34 cellular contexts compared by ENCODE assay signal in genomic region chr2:98854675-98855074, GRCh38.
"Had no signal": no experiment of that assay in that cellular context is flagged by ENCODE, and none has a peak within 500 bp of the region (broad histone marks: within the 10 kb centered on the region; RNA-seq: fewer than 3 reads in every experiment).

No MANE protein-coding gene starts in this region.

- DNase-seq: activated CD4-positive, alpha-beta memory T cell treated with anti-CD3 and anti-CD28 coated beads for 36 hours; activated CD4-positive, CD25-positive, alpha-beta regulatory T cell treated with anti-CD3 and anti-CD28 coated beads, Interleukin-2, amount 50 U/mL, for 72 hours; activated CD8-positive, alpha-beta memory T cell treated with anti-CD3 and anti-CD28 coated beads, Interleukin-2, amount 50 U/mL, for 4 hours; activated effector memory CD4-positive, alpha-beta T cell treated with anti-CD3 and anti-CD28 coated beads, Interleukin-2, amount 50 U/mL, for 16 hours; activated naive CD4-positive, alpha-beta T cell treated with anti-CD3 and anti-CD28 coated beads for 36 hours; activated naive CD8-positive, alpha-beta T cell treated with anti-CD3 and anti-CD28 coated beads for 36 hours; activated T-cell treated with anti-CD3 and anti-CD28 coated beads, Interleukin-2, amount 50 U/mL, for 1 hour; adrenal gland; aorta; body of pancreas; cerebellar nuclear complex; colonic mucosa; effector CD8-positive, alpha-beta T cell; glutamatergic neuron; left cardiac atrium; mammary epithelial cell; naive B cell; nephron progenitor cell; retina; sigmoid colon; small intestine; stimulated activated CD4-positive, alpha-beta T cell treated with anti-CD3 and anti-CD28 coated beads, Interleukin-1b, Interleukin-23, amount 100 ng/mL, for 48 hours; stimulated activated CD4-positive, alpha-beta T cell treated with anti-CD3 and anti-CD28 coated beads, Interleukin-4, amount 100 ng/mL, for 4 hours; stimulated activated CD8-positive, alpha-beta memory T cell treated with anti-CD3 and anti-CD28 coated beads, Interleukin-4, amount 100 ng/mL, for 48 hours; stimulated activated naive CD8-positive, alpha-beta T cell treated with anti-CD3 and anti-CD28 coated beads, Interleukin-15, amount 100 ng/mL, for 72 hours; substantia nigra; T-helper 9 cell had no signal

- H3K27ac ChIP-seq: adrenal gland, body of pancreas, colonic mucosa, neutrophil, sigmoid colon, vagina had no signal

- H3K4me1 ChIP-seq: adrenal gland, body of pancreas, colonic mucosa, sigmoid colon, vagina had no signal

- H3K27ac Mint-ChIP-seq: activated CD4-positive, alpha-beta memory T cell treated with anti-CD3 and anti-CD28 coated beads for 36 hours; activated CD4-positive, alpha-beta T cell treated with anti-CD3 and anti-CD28 coated beads, Interleukin-2, amount 10 ng/mL, durations not matched to agents 24 days and 14 days; activated naive CD4-positive, alpha-beta T cell treated with anti-CD3 and anti-CD28 coated beads for 36 hours; activated naive CD8-positive, alpha-beta T cell treated with anti-CD3 and anti-CD28 coated beads for 36 hours; activated T-helper 1 cell treated with anti-CD3 and anti-CD28 coated beads, Interleukin-12 subunit alpha, Interleukin-12 subunit beta, Interleukin-2, Interleukin-4 antibody, amounts not matched to agents 30 ng/mL and 10 ng/mL and 1 ng/mL, durations not matched to agents 14 hours and 24 hours and 36 hours; naive B cell; nephron progenitor cell; stimulated activated memory B cell treated with anti-CD40 and anti-IgM and Interleukin-4, amounts not matched to agents 10 μg/mL and 1 μg/mL and 100 μg/mL, for 72 hours; stimulated activated naive CD8-positive, alpha-beta T cell treated with anti-CD3 and anti-CD28 coated beads, Interleukin-15, amount 100 ng/mL, for 72 hours; type B pancreatic cell had no signal

- H3K4me3 Mint-ChIP-seq: activated CD4-positive, alpha-beta memory T cell treated with anti-CD3 and anti-CD28 coated beads for 36 hours; activated CD4-positive, alpha-beta T cell treated with anti-CD3 and anti-CD28 coated beads, Interleukin-2, amount 10 ng/mL, durations not matched to agents 24 days and 14 days; activated naive CD4-positive, alpha-beta T cell treated with anti-CD3 and anti-CD28 coated beads for 36 hours; activated naive CD8-positive, alpha-beta T cell treated with anti-CD3 and anti-CD28 coated beads for 36 hours; activated T-helper 1 cell treated with anti-CD3 and anti-CD28 coated beads, Interleukin-12 subunit alpha, Interleukin-12 subunit beta, Interleukin-2, Interleukin-4 antibody, amounts not matched to agents 30 ng/mL and 10 ng/mL and 1 ng/mL, durations not matched to agents 14 hours and 24 hours and 36 hours; nephron progenitor cell; stimulated activated memory B cell treated with anti-CD40 and anti-IgM and Interleukin-4, amounts not matched to agents 10 μg/mL and 1 μg/mL and 100 μg/mL, for 72 hours; stimulated activated naive CD8-positive, alpha-beta T cell treated with anti-CD3 and anti-CD28 coated beads, Interleukin-15, amount 100 ng/mL, for 72 hours; type B pancreatic cell had no signal

- FAIRE-seq: keratinocyte, small intestine had no signal

- H3K9me3 ChIP-seq: colonic mucosa, neutrophil, vagina had no signal

- H3K4me1 Mint-ChIP-seq: activated naive CD8-positive, alpha-beta T cell treated with anti-CD3 and anti-CD28 coated beads for 36 hours; naive B cell; nephron progenitor cell; stimulated activated memory B cell treated with anti-CD40 and anti-IgM and Interleukin-4, amounts not matched to agents 10 μg/mL and 1 μg/mL and 100 μg/mL, for 72 hours; stimulated activated naive CD8-positive, alpha-beta T cell treated with anti-CD3 and anti-CD28 coated beads, Interleukin-15, amount 100 ng/mL, for 72 hours had no signal

- H3K36me3 ChIP-seq: adrenal gland, colonic mucosa, neutrophil, sigmoid colon, vagina had no signal

- H3K27me3 ChIP-seq: body of pancreas, colonic mucosa, neutrophil, sigmoid colon, vagina had no signal

- H3K4me3 ChIP-seq: adrenal gland, body of pancreas, colonic mucosa, sigmoid colon, vagina had no signal

- ATAC-seq: body of pancreas; left cardiac atrium; stimulated activated memory B cell treated with anti-CD40 and anti-IgM and Interleukin-4, amounts not matched to agents 10 μg/mL and 1 μg/mL and 100 μg/mL, for 72 hours; stimulated activated naive CD8-positive, alpha-beta T cell treated with anti-CD3 and anti-CD28 coated beads, Interleukin-15, amount 100 ng/mL, for 72 hours had no signal

- H3K36me3 Mint-ChIP-seq: type B pancreatic cell had no signal
